1 cellular context compared by ENCODE assay signal in the genomic region with DNA sequence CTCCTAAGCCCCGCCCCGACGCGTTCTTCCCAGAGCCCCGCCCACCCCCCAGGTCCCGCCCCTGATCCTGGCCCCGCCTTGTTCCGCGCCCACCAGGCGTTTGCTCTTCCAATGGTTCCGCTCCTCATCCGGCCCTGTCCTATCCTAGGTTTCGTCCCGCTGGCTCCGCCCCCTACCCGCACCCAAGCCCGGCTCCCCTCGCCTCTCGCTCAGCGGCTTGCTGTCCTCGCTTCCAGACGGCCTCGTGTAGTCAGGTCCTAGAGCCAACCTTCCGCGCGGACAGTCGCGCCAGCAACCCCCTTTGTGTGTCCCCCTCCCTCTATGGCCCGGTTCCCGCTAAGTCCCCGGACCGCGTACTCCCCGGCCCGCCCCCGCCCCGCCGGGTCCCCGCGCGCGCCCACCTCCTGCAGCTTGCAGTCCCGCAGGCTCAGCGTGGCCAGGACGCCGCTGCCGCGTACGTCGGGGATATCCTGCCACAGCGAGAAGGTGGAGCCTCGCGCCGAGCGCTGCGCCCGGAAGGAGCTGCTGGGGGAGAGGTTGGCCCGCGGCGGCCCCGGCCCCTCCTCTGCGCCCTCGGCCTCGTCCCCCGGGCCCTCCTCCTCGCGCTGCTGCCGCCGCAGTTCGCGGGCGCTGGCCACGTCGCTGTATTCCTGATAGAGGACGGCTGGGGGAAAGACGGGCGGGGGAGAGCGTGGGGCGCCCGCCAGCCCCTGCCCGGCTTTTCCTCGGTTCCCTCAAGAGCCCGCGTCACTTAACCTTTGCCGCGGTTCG.
A peak's percentile ranks its signal among the peaks of the same experiment; 100 is the strongest.
TF ChIP-seq lines count a peak whose summit lies in the region.

No MANE protein-coding gene starts in this region.

TF ChIP-seq in K562, 482 proteins besides CTCF, POLR2A, EP300 and RAD21 (continued from another document and continues in another):
- TF ChIP-seq, protein P1, sequence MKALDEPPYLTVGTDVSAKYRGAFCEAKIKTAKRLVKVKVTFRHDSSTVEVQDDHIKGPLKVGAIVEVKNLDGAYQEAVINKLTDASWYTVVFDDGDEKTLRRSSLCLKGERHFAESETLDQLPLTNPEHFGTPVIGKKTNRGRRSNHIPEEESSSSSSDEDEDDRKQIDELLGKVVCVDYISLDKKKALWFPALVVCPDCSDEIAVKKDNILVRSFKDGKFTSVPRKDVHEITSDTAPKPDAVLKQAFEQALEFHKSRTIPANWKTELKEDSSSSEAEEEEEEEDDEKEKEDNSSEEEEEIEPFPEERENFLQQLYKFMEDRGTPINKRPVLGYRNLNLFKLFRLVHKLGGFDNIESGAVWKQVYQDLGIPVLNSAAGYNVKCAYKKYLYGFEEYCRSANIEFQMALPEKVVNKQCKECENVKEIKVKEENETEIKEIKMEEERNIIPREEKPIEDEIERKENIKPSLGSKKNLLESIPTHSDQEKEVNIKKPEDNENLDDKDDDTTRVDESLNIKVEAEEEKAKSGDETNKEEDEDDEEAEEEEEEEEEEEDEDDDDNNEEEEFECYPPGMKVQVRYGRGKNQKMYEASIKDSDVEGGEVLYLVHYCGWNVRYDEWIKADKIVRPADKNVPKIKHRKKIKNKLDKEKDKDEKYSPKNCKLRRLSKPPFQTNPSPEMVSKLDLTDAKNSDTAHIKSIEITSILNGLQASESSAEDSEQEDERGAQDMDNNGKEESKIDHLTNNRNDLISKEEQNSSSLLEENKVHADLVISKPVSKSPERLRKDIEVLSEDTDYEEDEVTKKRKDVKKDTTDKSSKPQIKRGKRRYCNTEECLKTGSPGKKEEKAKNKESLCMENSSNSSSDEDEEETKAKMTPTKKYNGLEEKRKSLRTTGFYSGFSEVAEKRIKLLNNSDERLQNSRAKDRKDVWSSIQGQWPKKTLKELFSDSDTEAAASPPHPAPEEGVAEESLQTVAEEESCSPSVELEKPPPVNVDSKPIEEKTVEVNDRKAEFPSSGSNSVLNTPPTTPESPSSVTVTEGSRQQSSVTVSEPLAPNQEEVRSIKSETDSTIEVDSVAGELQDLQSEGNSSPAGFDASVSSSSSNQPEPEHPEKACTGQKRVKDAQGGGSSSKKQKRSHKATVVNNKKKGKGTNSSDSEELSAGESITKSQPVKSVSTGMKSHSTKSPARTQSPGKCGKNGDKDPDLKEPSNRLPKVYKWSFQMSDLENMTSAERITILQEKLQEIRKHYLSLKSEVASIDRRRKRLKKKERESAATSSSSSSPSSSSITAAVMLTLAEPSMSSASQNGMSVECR (CRISPR knock-in tag; IDR thresholded peaks at IDR 0.05): peak; percentile 86
- TF ChIP-seq KDM4B (IDR thresholded peaks at IDR 0.05; ENCODE audit: borderline replicate concordance in 2 of 2, low read depth in 1 of 2) (peak in 1 of 2 experiments; percentile 59; a peak in 1 of 4 replicates), FOXK2 (conservative IDR thresholded peaks at IDR 0.05 in 1 of 2, IDR thresholded peaks at IDR 0.05 in 1 of 2; ENCODE audit: low read depth in 2 of 2) (peak; percentile 66 to 71; a peak in 3 of 4 replicates), ZNF263 (CRISPR knock-in tag; IDR thresholded peaks at IDR 0.05; ENCODE audit: borderline replicate concordance) (peak; percentile 77), KLF6 (CRISPR knock-in tag; IDR thresholded peaks at IDR 0.05; ENCODE audit: borderline replicate concordance) (no peak; the same call in 1 of the 2 replicates), PPARD (CRISPR knock-in tag; IDR thresholded peaks at IDR 0.05) (no peak), CHD2 (IDR thresholded peaks at IDR 0.05; ENCODE audit: low read depth, low read length) (no peak), ZNF75A (CRISPR knock-in tag; IDR thresholded peaks at IDR 0.05) (no peak), NR2C2 (CRISPR knock-in tag; IDR thresholded peaks at IDR 0.05) (peak; percentile 61; the same call in 1 of the 2 replicates), NR2C2 (tag; IDR thresholded peaks at IDR 0.05) (peak; percentile 73), PCBP1 (IDR thresholded peaks at IDR 0.05; ENCODE audit: low read depth, low read length, poor library complexity, severe bottlenecking) (no peak), ZNF23 (CRISPR knock-in tag; IDR thresholded peaks at IDR 0.05) (no peak), ATF7 (IDR thresholded peaks at IDR 0.05) (peak; percentile 69; the same call in 1 of the 2 replicates), KAT7 (CRISPR knock-in tag; IDR thresholded peaks at IDR 0.05; ENCODE audit: borderline replicate concordance) (0 out of 2 replicates have a peak, but pooled peaks have one; percentile 79), SREBF2 (CRISPR knock-in tag; IDR thresholded peaks at IDR 0.05) (no peak), TRIM24 (IDR thresholded peaks at IDR 0.05) (peak in 1 of 2 experiments; percentile 92; a peak in 2 of 4 replicates), NR1H2 (CRISPR knock-in tag; IDR thresholded peaks at IDR 0.05) (peak; percentile 73; the same call in 1 of the 2 replicates), STAG1 (CRISPR knock-in tag; IDR thresholded peaks at IDR 0.05; ENCODE audit: borderline replicate concordance) (no peak), POU5F1 (IDR thresholded peaks at IDR 0.05; ENCODE audit: borderline replicate concordance, low read depth, low read length, partially characterized antibody) (no peak), NBN (IDR thresholded peaks at IDR 0.05; ENCODE audit: low read depth) (peak; percentile 83), ZNF717 (CRISPR knock-in tag; IDR thresholded peaks at IDR 0.05) (no peak), KDM5B (IDR thresholded peaks at IDR 0.05; ENCODE audit: insufficient replicate concordance, low read depth, low read length) (peak; percentile 90), FOXJ3 (CRISPR knock-in tag; IDR thresholded peaks at IDR 0.05) (no peak), TCFL5 (CRISPR knock-in tag; conservative IDR thresholded peaks at IDR 0.05) (no peak), PHF8 (IDR thresholded peaks at IDR 0.05; ENCODE audit: borderline replicate concordance, low read length) (peak; percentile 71; the same call in 1 of the 2 replicates), TARDBP (IDR thresholded peaks at IDR 0.05) (peak; percentile 59; the same call in 1 of the 2 replicates), OTX1 (CRISPR knock-in tag; IDR thresholded peaks at IDR 0.05) (peak; percentile 95)
- TF ChIP-seq, protein P2, sequence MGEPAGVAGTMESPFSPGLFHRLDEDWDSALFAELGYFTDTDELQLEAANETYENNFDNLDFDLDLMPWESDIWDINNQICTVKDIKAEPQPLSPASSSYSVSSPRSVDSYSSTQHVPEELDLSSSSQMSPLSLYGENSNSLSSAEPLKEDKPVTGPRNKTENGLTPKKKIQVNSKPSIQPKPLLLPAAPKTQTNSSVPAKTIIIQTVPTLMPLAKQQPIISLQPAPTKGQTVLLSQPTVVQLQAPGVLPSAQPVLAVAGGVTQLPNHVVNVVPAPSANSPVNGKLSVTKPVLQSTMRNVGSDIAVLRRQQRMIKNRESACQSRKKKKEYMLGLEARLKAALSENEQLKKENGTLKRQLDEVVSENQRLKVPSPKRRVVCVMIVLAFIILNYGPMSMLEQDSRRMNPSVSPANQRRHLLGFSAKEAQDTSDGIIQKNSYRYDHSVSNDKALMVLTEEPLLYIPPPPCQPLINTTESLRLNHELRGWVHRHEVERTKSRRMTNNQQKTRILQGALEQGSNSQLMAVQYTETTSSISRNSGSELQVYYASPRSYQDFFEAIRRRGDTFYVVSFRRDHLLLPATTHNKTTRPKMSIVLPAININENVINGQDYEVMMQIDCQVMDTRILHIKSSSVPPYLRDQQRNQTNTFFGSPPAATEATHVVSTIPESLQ (CRISPR knock-in tag; IDR thresholded peaks at IDR 0.05): peak; percentile 83; the same call in 1 of the 2 replicates
- TF ChIP-seq, protein P3, sequence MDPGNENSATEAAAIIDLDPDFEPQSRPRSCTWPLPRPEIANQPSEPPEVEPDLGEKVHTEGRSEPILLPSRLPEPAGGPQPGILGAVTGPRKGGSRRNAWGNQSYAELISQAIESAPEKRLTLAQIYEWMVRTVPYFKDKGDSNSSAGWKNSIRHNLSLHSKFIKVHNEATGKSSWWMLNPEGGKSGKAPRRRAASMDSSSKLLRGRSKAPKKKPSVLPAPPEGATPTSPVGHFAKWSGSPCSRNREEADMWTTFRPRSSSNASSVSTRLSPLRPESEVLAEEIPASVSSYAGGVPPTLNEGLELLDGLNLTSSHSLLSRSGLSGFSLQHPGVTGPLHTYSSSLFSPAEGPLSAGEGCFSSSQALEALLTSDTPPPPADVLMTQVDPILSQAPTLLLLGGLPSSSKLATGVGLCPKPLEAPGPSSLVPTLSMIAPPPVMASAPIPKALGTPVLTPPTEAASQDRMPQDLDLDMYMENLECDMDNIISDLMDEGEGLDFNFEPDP (CRISPR knock-in tag; IDR thresholded peaks at IDR 0.05): no peak
- TF ChIP-seq, protein P4, sequence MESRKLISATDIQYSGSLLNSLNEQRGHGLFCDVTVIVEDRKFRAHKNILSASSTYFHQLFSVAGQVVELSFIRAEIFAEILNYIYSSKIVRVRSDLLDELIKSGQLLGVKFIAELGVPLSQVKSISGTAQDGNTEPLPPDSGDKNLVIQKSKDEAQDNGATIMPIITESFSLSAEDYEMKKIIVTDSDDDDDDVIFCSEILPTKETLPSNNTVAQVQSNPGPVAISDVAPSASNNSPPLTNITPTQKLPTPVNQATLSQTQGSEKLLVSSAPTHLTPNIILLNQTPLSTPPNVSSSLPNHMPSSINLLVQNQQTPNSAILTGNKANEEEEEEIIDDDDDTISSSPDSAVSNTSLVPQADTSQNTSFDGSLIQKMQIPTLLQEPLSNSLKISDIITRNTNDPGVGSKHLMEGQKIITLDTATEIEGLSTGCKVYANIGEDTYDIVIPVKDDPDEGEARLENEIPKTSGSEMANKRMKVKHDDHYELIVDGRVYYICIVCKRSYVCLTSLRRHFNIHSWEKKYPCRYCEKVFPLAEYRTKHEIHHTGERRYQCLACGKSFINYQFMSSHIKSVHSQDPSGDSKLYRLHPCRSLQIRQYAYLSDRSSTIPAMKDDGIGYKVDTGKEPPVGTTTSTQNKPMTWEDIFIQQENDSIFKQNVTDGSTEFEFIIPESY (CRISPR knock-in tag; IDR thresholded peaks at IDR 0.05): 0 out of 2 replicates have a peak, but pooled peaks have one; percentile 36
- TF ChIP-seq, protein P5, sequence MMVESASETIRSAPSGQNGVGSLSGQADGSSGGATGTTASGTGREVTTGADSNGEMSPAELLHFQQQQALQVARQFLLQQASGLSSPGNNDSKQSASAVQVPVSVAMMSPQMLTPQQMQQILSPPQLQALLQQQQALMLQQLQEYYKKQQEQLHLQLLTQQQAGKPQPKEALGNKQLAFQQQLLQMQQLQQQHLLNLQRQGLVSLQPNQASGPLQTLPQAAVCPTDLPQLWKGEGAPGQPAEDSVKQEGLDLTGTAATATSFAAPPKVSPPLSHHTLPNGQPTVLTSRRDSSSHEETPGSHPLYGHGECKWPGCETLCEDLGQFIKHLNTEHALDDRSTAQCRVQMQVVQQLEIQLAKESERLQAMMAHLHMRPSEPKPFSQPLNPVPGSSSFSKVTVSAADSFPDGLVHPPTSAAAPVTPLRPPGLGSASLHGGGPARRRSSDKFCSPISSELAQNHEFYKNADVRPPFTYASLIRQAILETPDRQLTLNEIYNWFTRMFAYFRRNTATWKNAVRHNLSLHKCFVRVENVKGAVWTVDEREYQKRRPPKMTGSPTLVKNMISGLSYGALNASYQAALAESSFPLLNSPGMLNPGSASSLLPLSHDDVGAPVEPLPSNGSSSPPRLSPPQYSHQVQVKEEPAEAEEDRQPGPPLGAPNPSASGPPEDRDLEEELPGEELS (CRISPR knock-in tag; IDR thresholded peaks at IDR 0.05; ENCODE audit: borderline replicate concordance): peak; percentile 83; the same call in 1 of the 2 replicates
- TF ChIP-seq, protein P6, sequence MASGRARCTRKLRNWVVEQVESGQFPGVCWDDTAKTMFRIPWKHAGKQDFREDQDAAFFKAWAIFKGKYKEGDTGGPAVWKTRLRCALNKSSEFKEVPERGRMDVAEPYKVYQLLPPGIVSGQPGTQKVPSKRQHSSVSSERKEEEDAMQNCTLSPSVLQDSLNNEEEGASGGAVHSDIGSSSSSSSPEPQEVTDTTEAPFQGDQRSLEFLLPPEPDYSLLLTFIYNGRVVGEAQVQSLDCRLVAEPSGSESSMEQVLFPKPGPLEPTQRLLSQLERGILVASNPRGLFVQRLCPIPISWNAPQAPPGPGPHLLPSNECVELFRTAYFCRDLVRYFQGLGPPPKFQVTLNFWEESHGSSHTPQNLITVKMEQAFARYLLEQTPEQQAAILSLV (tag; IDR thresholded peaks at IDR 0.05): no peak
- TF ChIP-seq, protein P7, sequence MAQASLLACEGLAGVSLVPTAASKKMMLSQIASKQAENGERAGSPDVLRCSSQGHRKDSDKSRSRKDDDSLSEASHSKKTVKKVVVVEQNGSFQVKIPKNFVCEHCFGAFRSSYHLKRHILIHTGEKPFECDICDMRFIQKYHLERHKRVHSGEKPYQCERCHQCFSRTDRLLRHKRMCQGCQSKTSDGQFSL (CRISPR knock-in tag; IDR thresholded peaks at IDR 0.05): 0 out of 2 replicates have a peak, but pooled peaks have one; percentile 15
- TF ChIP-seq, protein P7 (tag; IDR thresholded peaks at IDR 0.05): no peak
- TF ChIP-seq, protein P8, sequence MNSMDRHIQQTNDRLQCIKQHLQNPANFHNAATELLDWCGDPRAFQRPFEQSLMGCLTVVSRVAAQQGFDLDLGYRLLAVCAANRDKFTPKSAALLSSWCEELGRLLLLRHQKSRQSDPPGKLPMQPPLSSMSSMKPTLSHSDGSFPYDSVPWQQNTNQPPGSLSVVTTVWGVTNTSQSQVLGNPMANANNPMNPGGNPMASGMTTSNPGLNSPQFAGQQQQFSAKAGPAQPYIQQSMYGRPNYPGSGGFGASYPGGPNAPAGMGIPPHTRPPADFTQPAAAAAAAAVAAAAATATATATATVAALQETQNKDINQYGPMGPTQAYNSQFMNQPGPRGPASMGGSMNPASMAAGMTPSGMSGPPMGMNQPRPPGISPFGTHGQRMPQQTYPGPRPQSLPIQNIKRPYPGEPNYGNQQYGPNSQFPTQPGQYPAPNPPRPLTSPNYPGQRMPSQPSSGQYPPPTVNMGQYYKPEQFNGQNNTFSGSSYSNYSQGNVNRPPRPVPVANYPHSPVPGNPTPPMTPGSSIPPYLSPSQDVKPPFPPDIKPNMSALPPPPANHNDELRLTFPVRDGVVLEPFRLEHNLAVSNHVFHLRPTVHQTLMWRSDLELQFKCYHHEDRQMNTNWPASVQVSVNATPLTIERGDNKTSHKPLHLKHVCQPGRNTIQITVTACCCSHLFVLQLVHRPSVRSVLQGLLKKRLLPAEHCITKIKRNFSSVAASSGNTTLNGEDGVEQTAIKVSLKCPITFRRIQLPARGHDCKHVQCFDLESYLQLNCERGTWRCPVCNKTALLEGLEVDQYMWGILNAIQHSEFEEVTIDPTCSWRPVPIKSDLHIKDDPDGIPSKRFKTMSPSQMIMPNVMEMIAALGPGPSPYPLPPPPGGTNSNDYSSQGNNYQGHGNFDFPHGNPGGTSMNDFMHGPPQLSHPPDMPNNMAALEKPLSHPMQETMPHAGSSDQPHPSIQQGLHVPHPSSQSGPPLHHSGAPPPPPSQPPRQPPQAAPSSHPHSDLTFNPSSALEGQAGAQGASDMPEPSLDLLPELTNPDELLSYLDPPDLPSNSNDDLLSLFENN (IDR thresholded peaks at IDR 0.05; ENCODE audit: low read depth in 2 of 2, low read length in 2 of 2): peak in 1 of 2 experiments; percentile 67; a peak in 2 of 4 replicates
- TF ChIP-seq, protein P9, sequence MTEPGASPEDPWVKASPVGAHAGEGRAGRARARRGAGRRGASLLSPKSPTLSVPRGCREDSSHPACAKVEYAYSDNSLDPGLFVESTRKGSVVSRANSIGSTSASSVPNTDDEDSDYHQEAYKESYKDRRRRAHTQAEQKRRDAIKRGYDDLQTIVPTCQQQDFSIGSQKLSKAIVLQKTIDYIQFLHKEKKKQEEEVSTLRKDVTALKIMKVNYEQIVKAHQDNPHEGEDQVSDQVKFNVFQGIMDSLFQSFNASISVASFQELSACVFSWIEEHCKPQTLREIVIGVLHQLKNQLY (CRISPR knock-in tag; conservative IDR thresholded peaks at IDR 0.05): 0 out of 4 replicates have a peak, but pooled peaks of 1 of the 2 experiments have one; percentile 44
